ENCODE assay signal across 15 cellular contexts in the genomic region with DNA sequence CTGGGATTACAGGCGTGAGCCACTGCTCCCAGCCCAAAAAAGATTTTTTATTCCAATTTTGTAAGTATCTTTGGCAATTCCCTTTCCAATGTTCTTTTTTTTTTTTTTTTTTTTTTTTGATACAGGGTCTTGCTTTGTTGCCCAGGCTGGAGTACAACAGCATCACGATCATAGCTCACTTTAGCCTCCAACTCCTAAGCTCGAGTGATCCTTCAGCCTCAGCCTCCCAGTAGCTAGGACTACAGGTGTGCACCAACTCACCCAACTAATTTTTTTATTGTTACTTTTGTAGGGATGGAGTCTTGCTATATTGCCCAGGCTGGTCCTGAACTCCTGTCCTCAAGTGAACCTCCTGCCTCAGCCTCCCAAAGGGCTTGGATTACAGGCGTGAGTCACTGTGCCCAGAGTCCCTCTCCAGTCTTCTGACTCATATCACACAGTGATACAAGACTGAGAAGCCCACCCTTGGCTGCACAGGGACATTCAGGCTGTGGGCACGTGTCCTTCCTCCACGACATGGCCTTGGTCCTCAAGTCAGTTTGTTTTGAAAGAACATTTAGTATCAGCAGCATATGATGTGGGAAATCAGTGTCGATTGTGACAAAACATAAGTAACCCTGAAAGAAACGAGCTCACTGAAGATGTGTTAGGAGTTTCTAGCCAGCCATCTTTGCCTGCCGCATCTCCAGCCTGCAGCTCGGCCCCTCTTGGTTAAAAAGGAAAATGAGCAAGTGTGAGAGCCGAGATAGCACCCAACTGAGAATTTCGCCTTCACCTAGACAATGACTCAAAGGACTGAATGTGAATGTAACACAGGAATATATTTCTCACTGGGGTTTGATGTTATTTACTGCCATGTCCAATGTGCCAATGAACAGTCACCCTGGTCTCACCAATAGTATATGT.
"Had no signal": no experiment of that assay in that cellular context is flagged by ENCODE, and none has a peak within 500 bp of the region (broad histone marks: within the 10 kb centered on the region; RNA-seq: fewer than 3 reads in every experiment).

No MANE protein-coding gene starts in this region.

- H3K27me3 ChIP-seq: esophagus muscularis mucosa, pancreas, thyroid gland had no signal

- H3K36me3 ChIP-seq: esophagus muscularis mucosa, pancreas, thyroid gland had no signal

- H3K27ac Mint-ChIP-seq: activated CD4-positive, alpha-beta T cell treated with anti-CD3 and anti-CD28 coated beads, Interleukin-2, amount 10 ng/mL, durations not matched to agents 7 days and 5 days; activated naive CD8-positive, alpha-beta T cell; stimulated activated naive B cell treated with anti-CD40 and anti-IgM and Interleukin-4, amounts not matched to agents 10 μg/mL and 1 μg/mL and 100 μg/mL, for 72 hours had no signal

- H3K9me3 Mint-ChIP-seq: activated CD4-positive, alpha-beta T cell treated with anti-CD3 and anti-CD28 coated beads, Interleukin-2, amount 10 ng/mL, durations not matched to agents 7 days and 5 days; stimulated activated naive B cell treated with anti-CD40 and anti-IgM and Interleukin-4, amounts not matched to agents 10 μg/mL and 1 μg/mL and 100 μg/mL, for 72 hours had no signal

- H3K4me3 ChIP-seq: coronary artery, esophagus muscularis mucosa, pancreas, thyroid gland had no signal

- H3K36me3 Mint-ChIP-seq: activated naive CD8-positive, alpha-beta T cell; brain; stimulated activated naive B cell treated with anti-CD40 and anti-IgM and Interleukin-4, amounts not matched to agents 10 μg/mL and 1 μg/mL and 100 μg/mL, for 72 hours had no signal

- H3K27me3 Mint-ChIP-seq: activated CD4-positive, alpha-beta T cell treated with anti-CD3 and anti-CD28 coated beads, Interleukin-2, amount 10 ng/mL, durations not matched to agents 7 days and 5 days; activated naive CD8-positive, alpha-beta T cell; stimulated activated naive B cell treated with anti-CD40 and anti-IgM and Interleukin-4, amounts not matched to agents 10 μg/mL and 1 μg/mL and 100 μg/mL, for 72 hours had no signal

- ATAC-seq: pancreas; stimulated activated naive B cell treated with anti-CD40 and anti-IgM and Interleukin-4, amounts not matched to agents 10 μg/mL and 1 μg/mL and 100 μg/mL, for 72 hours had no signal

- H3K9me3 ChIP-seq: esophagus muscularis mucosa, pancreas, thyroid gland had no signal

- H3K4me1 ChIP-seq: pancreas, thyroid gland had no signal

- DNase-seq: activated CD4-positive, alpha-beta T cell treated with anti-CD3 and anti-CD28 coated beads, Interleukin-2, amount 10 ng/mL, durations not matched to agents 7 days and 5 days; activated gamma-delta T cell treated with Interleukin-2 at 50 U/mL for 16 hours; amygdala; central memory CD4-positive, alpha-beta T cell; foreskin fibroblast; pancreas; stimulated activated CD4-positive, alpha-beta T cell treated with anti-CD3 and anti-CD28 coated beads, Interleukin-15, amount 100 ng/mL, for 24 hours; stimulated activated CD4-positive, alpha-beta T cell treated with anti-CD3 and anti-CD28 coated beads, Interleukin-4, amount 100 ng/mL, for 1 hour; stimulated activated naive B cell treated with anti-CD40 and anti-IgM and Interleukin-4, amounts not matched to agents 10 μg/mL and 1 μg/mL and 100 μg/mL, for 72 hours; SW 1271; thyroid gland had no signal

- H3K4me1 Mint-ChIP-seq: activated CD4-positive, alpha-beta T cell treated with anti-CD3 and anti-CD28 coated beads, Interleukin-2, amount 10 ng/mL, durations not matched to agents 7 days and 5 days; stimulated activated naive B cell treated with anti-CD40 and anti-IgM and Interleukin-4, amounts not matched to agents 10 μg/mL and 1 μg/mL and 100 μg/mL, for 72 hours had no signal

- H3K4me3 Mint-ChIP-seq: activated CD4-positive, alpha-beta T cell treated with anti-CD3 and anti-CD28 coated beads, Interleukin-2, amount 10 ng/mL, durations not matched to agents 7 days and 5 days; activated naive CD8-positive, alpha-beta T cell; brain; stimulated activated naive B cell treated with anti-CD40 and anti-IgM and Interleukin-4, amounts not matched to agents 10 μg/mL and 1 μg/mL and 100 μg/mL, for 72 hours had no signal

- H3K27ac ChIP-seq: coronary artery, esophagus muscularis mucosa, pancreas, thyroid gland had no signal
